ENCODE assay signal across 1 cellular context in genomic region chr11:75152651-75153553, GRCh38.
TF ChIP-seq lines count a peak whose summit lies in the region.

No MANE protein-coding gene starts in this region.

TF ChIP-seq in HepG2, 621 proteins besides CTCF, POLR2A, EP300 and RAD21 (continued from another document and continues in another):
- TF ChIP-seq PLSCR1 (CRISPR knock-in tag; IDR thresholded peaks at IDR 0.05; ENCODE audit: borderline replicate concordance): no peak
- TF ChIP-seq, protein P1, sequence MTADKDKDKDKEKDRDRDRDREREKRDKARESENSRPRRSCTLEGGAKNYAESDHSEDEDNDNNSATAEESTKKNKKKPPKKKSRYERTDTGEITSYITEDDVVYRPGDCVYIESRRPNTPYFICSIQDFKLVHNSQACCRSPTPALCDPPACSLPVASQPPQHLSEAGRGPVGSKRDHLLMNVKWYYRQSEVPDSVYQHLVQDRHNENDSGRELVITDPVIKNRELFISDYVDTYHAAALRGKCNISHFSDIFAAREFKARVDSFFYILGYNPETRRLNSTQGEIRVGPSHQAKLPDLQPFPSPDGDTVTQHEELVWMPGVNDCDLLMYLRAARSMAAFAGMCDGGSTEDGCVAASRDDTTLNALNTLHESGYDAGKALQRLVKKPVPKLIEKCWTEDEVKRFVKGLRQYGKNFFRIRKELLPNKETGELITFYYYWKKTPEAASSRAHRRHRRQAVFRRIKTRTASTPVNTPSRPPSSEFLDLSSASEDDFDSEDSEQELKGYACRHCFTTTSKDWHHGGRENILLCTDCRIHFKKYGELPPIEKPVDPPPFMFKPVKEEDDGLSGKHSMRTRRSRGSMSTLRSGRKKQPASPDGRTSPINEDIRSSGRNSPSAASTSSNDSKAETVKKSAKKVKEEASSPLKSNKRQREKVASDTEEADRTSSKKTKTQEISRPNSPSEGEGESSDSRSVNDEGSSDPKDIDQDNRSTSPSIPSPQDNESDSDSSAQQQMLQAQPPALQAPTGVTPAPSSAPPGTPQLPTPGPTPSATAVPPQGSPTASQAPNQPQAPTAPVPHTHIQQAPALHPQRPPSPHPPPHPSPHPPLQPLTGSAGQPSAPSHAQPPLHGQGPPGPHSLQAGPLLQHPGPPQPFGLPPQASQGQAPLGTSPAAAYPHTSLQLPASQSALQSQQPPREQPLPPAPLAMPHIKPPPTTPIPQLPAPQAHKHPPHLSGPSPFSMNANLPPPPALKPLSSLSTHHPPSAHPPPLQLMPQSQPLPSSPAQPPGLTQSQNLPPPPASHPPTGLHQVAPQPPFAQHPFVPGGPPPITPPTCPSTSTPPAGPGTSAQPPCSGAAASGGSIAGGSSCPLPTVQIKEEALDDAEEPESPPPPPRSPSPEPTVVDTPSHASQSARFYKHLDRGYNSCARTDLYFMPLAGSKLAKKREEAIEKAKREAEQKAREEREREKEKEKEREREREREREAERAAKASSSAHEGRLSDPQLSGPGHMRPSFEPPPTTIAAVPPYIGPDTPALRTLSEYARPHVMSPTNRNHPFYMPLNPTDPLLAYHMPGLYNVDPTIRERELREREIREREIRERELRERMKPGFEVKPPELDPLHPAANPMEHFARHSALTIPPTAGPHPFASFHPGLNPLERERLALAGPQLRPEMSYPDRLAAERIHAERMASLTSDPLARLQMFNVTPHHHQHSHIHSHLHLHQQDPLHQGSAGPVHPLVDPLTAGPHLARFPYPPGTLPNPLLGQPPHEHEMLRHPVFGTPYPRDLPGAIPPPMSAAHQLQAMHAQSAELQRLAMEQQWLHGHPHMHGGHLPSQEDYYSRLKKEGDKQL (CRISPR knock-in tag; IDR thresholded peaks at IDR 0.05; ENCODE audit: low read depth): no peak
- no peak for TF ChIP-seq ZNF124 (CRISPR knock-in tag; IDR thresholded peaks at IDR 0.05)
- TF ChIP-seq RBAK (CRISPR knock-in tag; IDR thresholded peaks at IDR 0.05): no peak
- TF ChIP-seq ZNF558 (CRISPR knock-in tag; IDR thresholded peaks at IDR 0.05; ENCODE audit: borderline replicate concordance): no peak
- TF ChIP-seq AKAP8 (CRISPR knock-in tag; IDR thresholded peaks at IDR 0.05): no peak
- no peak for TF ChIP-seq ELF4 (CRISPR knock-in tag; IDR thresholded peaks at IDR 0.05; ENCODE audit: borderline replicate concordance)
- TF ChIP-seq ZNF230 (CRISPR knock-in tag; IDR thresholded peaks at IDR 0.05): no peak
- TF ChIP-seq TMF1 (CRISPR knock-in tag; IDR thresholded peaks at IDR 0.05; ENCODE audit: low read depth): no peak
- no peak for TF ChIP-seq HBP1 (CRISPR knock-in tag; IDR thresholded peaks at IDR 0.05; ENCODE audit: low read depth)
- TF ChIP-seq ZNF205 (CRISPR knock-in tag; IDR thresholded peaks at IDR 0.05): no peak
- no peak for TF ChIP-seq SIX4 (CRISPR knock-in tag; IDR thresholded peaks at IDR 0.05)
- TF ChIP-seq, protein P2, sequence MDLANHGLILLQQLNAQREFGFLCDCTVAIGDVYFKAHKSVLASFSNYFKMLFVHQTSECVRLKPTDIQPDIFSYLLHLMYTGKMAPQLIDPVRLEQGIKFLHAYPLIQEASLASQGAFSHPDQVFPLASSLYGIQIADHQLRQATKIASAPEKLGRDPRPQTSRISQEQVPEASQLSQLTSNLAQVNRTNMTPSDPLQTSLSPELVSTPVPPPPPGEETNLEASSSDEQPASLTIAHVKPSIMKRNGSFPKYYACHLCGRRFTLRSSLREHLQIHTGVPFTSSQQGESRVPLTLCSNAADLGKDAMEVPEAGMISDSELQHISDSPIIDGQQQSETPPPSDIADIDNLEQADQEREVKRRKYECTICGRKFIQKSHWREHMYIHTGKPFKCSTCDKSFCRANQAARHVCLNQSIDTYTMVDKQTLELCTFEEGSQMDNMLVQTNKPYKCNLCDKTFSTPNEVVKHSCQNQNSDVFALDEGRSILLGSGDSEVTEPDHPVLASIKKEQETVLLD (CRISPR knock-in tag; IDR thresholded peaks at IDR 0.05; ENCODE audit: low read depth): no peak
- TF ChIP-seq ZBTB42 (CRISPR knock-in tag; IDR thresholded peaks at IDR 0.05): no peak
- TF ChIP-seq PREB (CRISPR knock-in tag; IDR thresholded peaks at IDR 0.05): no peak
- no peak for TF ChIP-seq HNF1B (CRISPR knock-in tag; IDR thresholded peaks at IDR 0.05)
- no peak for TF ChIP-seq ZMYM2 (CRISPR knock-in tag; IDR thresholded peaks at IDR 0.05)
- TF ChIP-seq, protein P3, sequence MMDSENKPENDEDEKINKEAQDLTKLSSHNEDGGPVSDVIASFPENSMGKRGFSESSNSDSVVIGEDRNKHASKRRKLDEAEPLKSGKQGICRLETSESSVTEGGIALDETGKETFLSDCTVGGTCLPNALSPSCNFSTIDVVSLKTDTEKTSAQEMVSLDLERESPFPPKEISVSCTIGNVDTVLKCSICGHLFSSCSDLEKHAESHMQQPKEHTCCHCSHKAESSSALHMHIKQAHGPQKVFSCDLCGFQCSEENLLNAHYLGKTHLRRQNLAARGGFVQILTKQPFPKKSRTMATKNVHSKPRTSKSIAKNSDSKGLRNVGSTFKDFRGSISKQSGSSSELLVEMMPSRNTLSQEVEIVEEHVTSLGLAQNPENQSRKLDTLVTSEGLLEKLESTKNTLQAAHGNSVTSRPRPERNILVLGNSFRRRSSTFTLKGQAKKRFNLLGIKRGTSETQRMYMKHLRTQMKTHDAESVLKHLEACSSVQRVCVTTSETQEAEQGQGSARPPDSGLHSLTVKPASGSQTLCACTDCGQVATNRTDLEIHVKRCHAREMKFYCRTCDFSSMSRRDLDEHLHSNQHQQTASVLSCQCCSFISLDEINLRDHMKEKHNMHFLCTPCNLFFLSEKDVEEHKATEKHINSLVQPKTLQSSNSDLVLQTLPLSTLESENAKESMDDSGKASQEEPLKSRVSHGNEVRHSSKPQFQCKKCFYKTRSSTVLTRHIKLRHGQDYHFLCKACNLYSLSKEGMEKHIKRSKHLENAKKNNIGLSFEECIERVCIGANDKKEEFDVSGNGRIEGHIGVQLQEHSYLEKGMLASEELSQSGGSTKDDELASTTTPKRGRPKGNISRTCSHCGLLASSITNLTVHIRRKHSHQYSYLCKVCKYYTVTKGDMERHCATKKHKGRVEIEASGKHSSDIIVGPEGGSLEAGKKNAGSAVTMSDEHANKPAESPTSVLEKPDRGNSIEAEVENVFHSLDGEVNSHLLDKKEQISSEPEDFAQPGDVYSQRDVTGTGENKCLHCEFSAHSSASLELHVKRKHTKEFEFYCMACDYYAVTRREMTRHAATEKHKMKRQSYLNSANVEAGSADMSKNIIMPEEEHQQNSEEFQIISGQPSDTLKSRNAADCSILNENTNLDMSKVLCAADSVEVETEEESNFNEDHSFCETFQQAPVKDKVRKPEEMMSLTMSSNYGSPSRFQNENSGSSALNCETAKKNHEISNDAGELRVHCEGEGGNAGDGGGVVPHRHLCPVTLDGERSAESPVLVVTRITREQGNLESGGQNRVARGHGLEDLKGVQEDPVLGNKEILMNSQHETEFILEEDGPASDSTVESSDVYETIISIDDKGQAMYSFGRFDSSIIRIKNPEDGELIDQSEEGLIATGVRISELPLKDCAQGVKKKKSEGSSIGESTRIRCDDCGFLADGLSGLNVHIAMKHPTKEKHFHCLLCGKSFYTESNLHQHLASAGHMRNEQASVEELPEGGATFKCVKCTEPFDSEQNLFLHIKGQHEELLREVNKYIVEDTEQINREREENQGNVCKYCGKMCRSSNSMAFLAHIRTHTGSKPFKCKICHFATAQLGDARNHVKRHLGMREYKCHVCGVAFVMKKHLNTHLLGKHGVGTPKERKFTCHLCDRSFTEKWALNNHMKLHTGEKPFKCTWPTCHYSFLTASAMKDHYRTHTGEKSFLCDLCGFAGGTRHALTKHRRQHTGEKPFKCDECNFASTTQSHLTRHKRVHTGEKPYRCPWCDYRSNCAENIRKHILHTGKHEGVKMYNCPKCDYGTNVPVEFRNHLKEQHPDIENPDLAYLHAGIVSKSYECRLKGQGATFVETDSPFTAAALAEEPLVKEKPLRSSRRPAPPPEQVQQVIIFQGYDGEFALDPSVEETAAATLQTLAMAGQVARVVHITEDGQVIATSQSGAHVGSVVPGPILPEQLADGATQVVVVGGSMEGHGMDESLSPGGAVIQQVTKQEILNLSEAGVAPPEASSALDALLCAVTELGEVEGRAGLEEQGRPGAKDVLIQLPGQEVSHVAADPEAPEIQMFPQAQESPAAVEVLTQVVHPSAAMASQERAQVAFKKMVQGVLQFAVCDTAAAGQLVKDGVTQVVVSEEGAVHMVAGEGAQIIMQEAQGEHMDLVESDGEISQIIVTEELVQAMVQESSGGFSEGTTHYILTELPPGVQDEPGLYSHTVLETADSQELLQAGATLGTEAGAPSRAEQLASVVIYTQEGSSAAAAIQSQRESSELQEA (CRISPR knock-in tag; IDR thresholded peaks at IDR 0.05; ENCODE audit: not compliant biosample characterization): no peak
- TF ChIP-seq CAMTA2 (CRISPR knock-in tag; IDR thresholded peaks at IDR 0.05; ENCODE audit: borderline replicate concordance): no peak
- no peak for TF ChIP-seq ZNF207 (IDR thresholded peaks at IDR 0.05; ENCODE audit: borderline replicate concordance)
- peak in 1 of 2 experiments; percentile 23; a peak in 1 of 4 replicates for TF ChIP-seq MAFK (conservative IDR thresholded peaks at IDR 0.05 in 1 of 2, IDR thresholded peaks at IDR 0.05 in 1 of 2; ENCODE audit: low read length in 2 of 2)
- no peak for TF ChIP-seq KLF6 (CRISPR knock-in tag; IDR thresholded peaks at IDR 0.05)
- no peak for TF ChIP-seq ZNF678 (CRISPR knock-in tag; IDR thresholded peaks at IDR 0.05)
- TF ChIP-seq POLR2G (IDR thresholded peaks at IDR 0.05; ENCODE audit: low read depth, low read length): no peak
- TF ChIP-seq YEATS2 (CRISPR knock-in tag; IDR thresholded peaks at IDR 0.05; ENCODE audit: borderline replicate concordance): no peak
- TF ChIP-seq MTA1 (CRISPR knock-in tag; IDR thresholded peaks at IDR 0.05; ENCODE audit: borderline replicate concordance): no peak
- TF ChIP-seq, protein P4, sequence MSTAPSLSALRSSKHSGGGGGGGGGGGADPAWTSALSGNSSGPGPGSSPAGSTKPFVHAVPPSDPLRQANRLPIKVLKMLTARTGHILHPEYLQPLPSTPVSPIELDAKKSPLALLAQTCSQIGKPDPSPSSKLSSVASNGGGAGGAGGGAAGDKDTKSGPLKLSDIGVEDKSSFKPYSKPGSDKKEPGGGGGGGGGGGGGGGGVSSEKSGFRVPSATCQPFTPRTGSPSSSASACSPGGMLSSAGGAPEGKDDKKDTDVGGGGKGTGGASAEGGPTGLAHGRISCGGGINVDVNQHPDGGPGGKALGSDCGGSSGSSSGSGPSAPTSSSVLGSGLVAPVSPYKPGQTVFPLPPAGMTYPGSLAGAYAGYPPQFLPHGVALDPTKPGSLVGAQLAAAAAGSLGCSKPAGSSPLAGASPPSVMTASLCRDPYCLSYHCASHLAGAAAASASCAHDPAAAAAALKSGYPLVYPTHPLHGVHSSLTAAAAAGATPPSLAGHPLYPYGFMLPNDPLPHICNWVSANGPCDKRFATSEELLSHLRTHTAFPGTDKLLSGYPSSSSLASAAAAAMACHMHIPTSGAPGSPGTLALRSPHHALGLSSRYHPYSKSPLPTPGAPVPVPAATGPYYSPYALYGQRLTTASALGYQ (CRISPR knock-in tag; IDR thresholded peaks at IDR 0.05): no peak
- no peak for TF ChIP-seq ZNF674 (CRISPR knock-in tag; IDR thresholded peaks at IDR 0.05; ENCODE audit: low read depth)
- no peak for TF ChIP-seq JARID2 (CRISPR knock-in tag; IDR thresholded peaks at IDR 0.05; ENCODE audit: insufficient replicate concordance)
- peak; percentile 14; the same call in 1 of the 2 replicates for TF ChIP-seq RCOR2 (CRISPR knock-in tag; IDR thresholded peaks at IDR 0.05)
- TF ChIP-seq REL (CRISPR knock-in tag; conservative IDR thresholded peaks at IDR 0.05): no peak
- TF ChIP-seq NR0B2 (CRISPR knock-in tag; IDR thresholded peaks at IDR 0.05): 0 out of 2 replicates have a peak, but pooled peaks have one; percentile 42
- TF ChIP-seq NONO (IDR thresholded peaks at IDR 0.05): no peak
- TF ChIP-seq NONO (CRISPR knock-in tag; conservative IDR thresholded peaks at IDR 0.05): no peak
